In genomic region chr6:167031082-167031709, GRCh38 we compare ENCODE assay signal across 19 cellular contexts. TPM values are rescaled to one million over a fixed set of nuclear protein-coding genes. Genes with fewer than 3 reads are reported as not detected.
A peak's percentile ranks its signal among the peaks of the same experiment; 100 is the strongest.
DNase-seq lines count a peak whose midpoint lies in the region; ATAC-seq, FAIRE-seq and TF ChIP-seq lines count a peak whose summit lies in the region.
"Had no signal": no experiment of that assay in that cellular context is flagged by ENCODE, and none has a peak within 500 bp of the region (broad histone marks: within the 10 kb centered on the region; RNA-seq: fewer than 3 reads in every experiment).

No MANE protein-coding gene starts in this region.

- no peak overlapping the region for H2AFZ ChIP-seq in GM12878 (ENCODE audit: control insufficient read depth, low read depth, low read length)
- H2AFZ ChIP-seq: GM23338 had no signal

- H3K36me3 Mint-ChIP-seq in CD14-positive monocyte, result peaks cover 68 to 75% of the 10 kb centered on the region in 2 donors
- H3K36me3 Mint-ChIP-seq in HFFc6 (ENCODE audit: low read depth), result peaks cover 40% of the 10 kb centered on the region
- H3K36me3 Mint-ChIP-seq in nephron progenitor cell (ENCODE audit: low read depth), result peaks cover 84% of the 10 kb centered on the region
- peaks cover 66% of the 10 kb centered on the region for H3K36me3 Mint-ChIP-seq in type B pancreatic cell

- SMC1A ChIA-PET in GM12878 (lab: Charles Lee; ENCODE audit: uncharacterized antibody, unreplicated experiment), result interaction anchor here (1.3 kb wide), 1 partner anchor 8 kb away, joined by 3 read pairs; no protein-coding TSS in a partner anchor

- no peak; the same call in 2 of the 3 replicates for ATAC-seq in GM12878
- ATAC-seq in GM18909 (IDR thresholded peaks at IDR 0.05; ENCODE audit: poor library complexity, unreplicated experiment), result no peak
- ATAC-seq: GM23338; HepG2; naive thymus-derived CD4-positive, alpha-beta T cell had no signal

- no peak overlapping the region for H3K27ac ChIP-seq in GM12878 (ENCODE audit: control insufficient read depth, insufficient read depth)
- H3K27ac ChIP-seq: lower lobe of right lung had no signal

- no peak overlapping the region for H3K4me3 ChIP-seq in GM12878
- H3K4me3 ChIP-seq: GM23338, lower lobe of right lung had no signal

- no peak overlapping the region for H3K9ac ChIP-seq in GM12878 (ENCODE audit: control insufficient read depth, insufficient read depth, low read length)

- DNase-seq in CD14-positive monocyte (ENCODE audit: low spot score) (no peak), HFFc6 (peak; percentile 22), GM12878 (ENCODE audit: low read depth, low spot score) (no peak), nephron progenitor cell (no peak), GM20000 (ENCODE audit: low spot score) (no peak), type B pancreatic cell (ENCODE audit: extremely low spot score, unreplicated experiment) (no peak), anterior cingulate cortex (lab: John Stamatoyannopoulos, UW) (no peak)
- DNase-seq: activated CD4-positive, alpha-beta memory T cell treated with anti-CD3 and anti-CD28 coated beads for 36 hours; AML-193; DMS53; lower lobe of right lung; naive thymus-derived CD4-positive, alpha-beta T cell; NCI-H1105; NK-92 treated with Interleukin-12 subunit alpha and Interleukin-12 subunit beta, amount 100 ng/mL, for 24 hours; SHP77 treated with DMSO at 0.1 percent for 48 hours had no signal

- H3K4me1 ChIP-seq in GM12878 (ENCODE audit: control insufficient read depth, insufficient read depth, low read length), result no peaks in the 10 kb centered on the region
- H3K4me1 ChIP-seq: lower lobe of right lung had no signal

- TF ChIP-seq RAD21 in GM12878 (IDR thresholded peaks at IDR 0.05; ENCODE audit: insufficient read depth, low read depth, low read length), result no peak

- in situ Hi-C loops in GM12878 (cut with MboI), result no loop called here

- no peaks in the 10 kb centered on the region for H3K27me3 ChIP-seq in GM12878 (replicated peaks in 1 of 2; ENCODE audit: control insufficient read depth in 2 of 2, insufficient read depth in 2 of 2, low read length in 1 of 2)

- 91% methylated on average over 6 of the region's 6 CpGs for WGBS in GM12878 (ENCODE audit: insufficient coverage, insufficient replicate concordance, low lambda C conversion rate, missing lambda C conversion rate)

- TF ChIP-seq POLR2A in GM12878 (IDR thresholded peaks at IDR 0.05; ENCODE audit: low read depth, low read length), result no peak

- no peaks in the 10 kb centered on the region for H3K79me2 ChIP-seq in GM12878 (ENCODE audit: control insufficient read depth, insufficient read depth, low read length)

- no peaks in the 10 kb centered on the region for H4K20me1 ChIP-seq in GM12878 (ENCODE audit: control insufficient read depth, insufficient read depth)

- RAD21 ChIA-PET in GM12878 (lab: Charles Lee; ENCODE audit: unreplicated experiment), result interaction anchor here (1.6 kb wide), 1 partner anchor 11 kb away, joined by 4 read pairs; no protein-coding TSS in a partner anchor

- no peaks in the 10 kb centered on the region for H3K4me1 Mint-ChIP-seq in CD14-positive monocyte
- H3K4me1 Mint-ChIP-seq in HFFc6 (ENCODE audit: low read depth), result peaks cover 17% of the 10 kb centered on the region
- H3K4me1 Mint-ChIP-seq in nephron progenitor cell, result peaks cover 19% of the 10 kb centered on the region
- no peaks in the 10 kb centered on the region for H3K4me1 Mint-ChIP-seq in type B pancreatic cell (ENCODE audit: unreplicated experiment)
- H3K4me1 Mint-ChIP-seq: brain had no signal

- no peaks in the 10 kb centered on the region for H3K9me3 ChIP-seq in GM12878 (replicated peaks; ENCODE audit: control insufficient read depth, insufficient read depth, low read length)
- H3K9me3 ChIP-seq: lower lobe of right lung had no signal

- H3K27me3 Mint-ChIP-seq in CD14-positive monocyte (ENCODE audit: low read depth in 3 of 3), result peaks cover 0 to 2% (median 0%) of the 10 kb centered on the region in 3 donors
- no peaks in the 10 kb centered on the region; the same call in 1 of the 2 replicates for H3K27me3 Mint-ChIP-seq in HFFc6 (ENCODE audit: insufficient read depth)
- H3K27me3 Mint-ChIP-seq in nephron progenitor cell (ENCODE audit: low read depth, poor library complexity), result peaks cover 6% of the 10 kb centered on the region
- no peaks in the 10 kb centered on the region for H3K27me3 Mint-ChIP-seq in type B pancreatic cell
- H3K27me3 Mint-ChIP-seq: activated CD4-positive, alpha-beta memory T cell treated with anti-CD3 and anti-CD28 coated beads for 36 hours; brain; naive thymus-derived CD4-positive, alpha-beta T cell had no signal

- CTCF ChIA-PET in GM12878 (lab: Yijun Ruan, JAX), result no interaction called here

- intact Hi-C loops in CD14-positive monocyte (cut with micrococcal nuclease) (no loop called here), GM12878 (cut with micrococcal nuclease; ENCODE audit: unreplicated experiment) (no loop called here)

- no TSS peak for BruUV-seq in GM12878 (replicated peaks; lab: Mats Ljungman, UMichigan)

- TF ChIP-seq EP300 in GM12878 (IDR thresholded peaks at IDR 0.05; ENCODE audit: borderline replicate concordance in 1 of 2, control insufficient read depth in 1 of 2, low read depth in 2 of 2, low read length in 2 of 2), result no peak

- no peak overlapping the region for H3K4me2 ChIP-seq in GM12878 (ENCODE audit: control insufficient read depth, insufficient read depth)
- H3K4me2 ChIP-seq: GM23338 had no signal

- peak overlapping the region in 5 of 7 donors; percentile 17 to 76 (median 55) for H3K27ac Mint-ChIP-seq in CD14-positive monocyte
- no peak overlapping the region for H3K27ac Mint-ChIP-seq in HFFc6
- peak overlapping the region; percentile 68 for H3K27ac Mint-ChIP-seq in nephron progenitor cell
- no peak overlapping the region for H3K27ac Mint-ChIP-seq in type B pancreatic cell
- H3K27ac Mint-ChIP-seq: activated CD4-positive, alpha-beta memory T cell treated with anti-CD3 and anti-CD28 coated beads for 36 hours; brain; GM23338 had no signal

- POLR2A ChIA-PET in GM12878 (lab: Charles Lee), result interaction anchor here (0.6 kb wide), 1 partner anchor 8 kb away, joined by 3 read pairs; no protein-coding TSS in a partner anchor

- no peaks in the 10 kb centered on the region for H3K9me3 Mint-ChIP-seq in CD14-positive monocyte
- no peaks in the 10 kb centered on the region for H3K9me3 Mint-ChIP-seq in HFFc6
- H3K9me3 Mint-ChIP-seq in nephron progenitor cell, result no peaks in the 10 kb centered on the region
- no peaks in the 10 kb centered on the region for H3K9me3 Mint-ChIP-seq in type B pancreatic cell
- H3K9me3 Mint-ChIP-seq: activated CD4-positive, alpha-beta memory T cell treated with anti-CD3 and anti-CD28 coated beads for 36 hours; brain; GM23338; naive thymus-derived CD4-positive, alpha-beta T cell had no signal

- no peak for FAIRE-seq in GM12878 (lab: Jason Lieb, UNC)
- FAIRE-seq: HepG2 had no signal

- H3K4me3 Mint-ChIP-seq in CD14-positive monocyte (no peak overlapping the region), HFFc6 (no peak overlapping the region; the same call in 1 of the 2 replicates), nephron progenitor cell (no peak overlapping the region), type B pancreatic cell (no peak overlapping the region)
- H3K4me3 Mint-ChIP-seq: activated CD4-positive, alpha-beta memory T cell treated with anti-CD3 and anti-CD28 coated beads for 36 hours; brain; GM23338; naive thymus-derived CD4-positive, alpha-beta T cell had no signal

- H3K36me3 ChIP-seq in GM12878 (ENCODE audit: control insufficient read depth in 2 of 2, insufficient read depth in 2 of 2, low read length in 1 of 2), result peaks cover 15 to 42% of the 10 kb centered on the region in 2 experiments

- TF ChIP-seq CTCF in CD14-positive monocyte (IDR thresholded peaks at IDR 0.05), result no peak
- TF ChIP-seq CTCF in HFFc6 (IDR thresholded peaks at IDR 0.05), result no peak
- TF ChIP-seq CTCF in GM12878 (IDR thresholded peaks at IDR 0.05 in 2 of 3, conservative IDR thresholded peaks at IDR 0.05 in 1 of 3; ENCODE audit: control insufficient read depth in 2 of 3, extremely low read depth in 1 of 3, insufficient read depth in 1 of 3, low read depth in 3 of 3, low read length in 3 of 3), result no peak
- no peak for TF ChIP-seq CTCF in nephron progenitor cell (IDR thresholded peaks at IDR 0.05)
- no peak for TF ChIP-seq CTCF in GM20000 (IDR thresholded peaks at IDR 0.05; ENCODE audit: extremely low read depth, missing control alignments)
- no peak for TF ChIP-seq CTCF in type B pancreatic cell (conservative IDR thresholded peaks at IDR 0.05)

TF ChIP-seq in GM12878, 131 proteins besides CTCF, POLR2A, EP300 and RAD21:
- peak; percentile 32; the same call in 1 of the 2 replicates for TF ChIP-seq JUNB (IDR thresholded peaks at IDR 0.05)
- TF ChIP-seq SMAD5 (IDR thresholded peaks at IDR 0.05; ENCODE audit: low read depth), result no peak
TF ChIP-seq in GM12878: peak in this region for 1.

RNA-seq across cellular contexts. Expression of gene CEP43, which starts 32.0 kb away (rescaled TPM):
- polyA plus RNA-seq in CD14-positive monocyte (1 to 10 TPM; 3.8 to 7.1 TPM), GM12878 (2011; rRNA removed) (49.9 and 77.7 TPM in 2 replicates), GM12878 (2014; fragmentation: Illumina TruSeq; extraction: Trizol) (27.3 and 33.7 TPM in 2 replicates), GM12878 (2014; fragmentation: Nextera tagmentation; extraction: Ambion mirVana) (10 to 100 TPM in 1 of 2 experiments, 1 to 10 TPM in 1; 7.7 to 11.4 TPM), GM12878 (2014; rRNA removed) (23.8 and 23.9 TPM in 2 replicates), GM12878 (2016; fragmentation: Nextera tagmentation; extraction: Ambion mirVana) (10 to 100 TPM; 41.8 to 44.2 TPM)
- total RNA-seq in HFFc6 (2021; fragmentation: NEBNext Ultra II Directional; extraction: Animal tissue kit (Norgen Biotek cat#: 25700)), result 10 to 100 TPM; 16.5 to 24.8 (median 21.0) TPM
- total RNA-seq in GM12878 (2013; cell fraction: nucleolus; rRNA removed), result 100 and 101 TPM in 2 replicates
- total RNA-seq in GM12878 (2014; rRNA removed) (16.3 and 23.1 TPM in 2 replicates), GM12878 (2014; rRNA removed; fragmentation: Illumina TruSeq; extraction: Trizol) (23.4 and 25.4 TPM in 2 replicates), GM12878 (2021) (16.5 and 19.5 TPM in 2 replicates), type B pancreatic cell (ENCODE audit: low replicate concordance) (18.3 and 35.3 TPM in 2 replicates)
- 7.2 TPM for polyA plus RNA-seq in GM12878 (2011; ENCODE audit: low read depth)
- 14.3 and 14.7 TPM in 2 replicates for polyA plus RNA-seq in GM12878 (2011; cell fraction: cytosol; rRNA removed)
- 65.4 and 73.5 TPM in 2 replicates for polyA plus RNA-seq in GM12878 (2011; cell fraction: nucleus; rRNA removed)
- 12.1 and 15.9 TPM in 2 replicates for polyA plus RNA-seq in GM12878 (2012)
- 22.0 and 27.0 TPM in 2 replicates for polyA minus RNA-seq in GM12878 (2011; rRNA and poly(A)+ RNA removed)
- polyA minus RNA-seq in GM12878 (2011; cell fraction: cytosol; rRNA and poly(A)+ RNA removed), result 10.0 and 11.5 TPM in 2 replicates
- polyA minus RNA-seq in GM12878 (2011; cell fraction: nucleus; rRNA and poly(A)+ RNA removed), result 25.6 and 30.8 TPM in 2 replicates

Comparison
In these comparisons a context has a peak if more than half of its experiments do, and no peak if none do; other contexts are left out.
1. H3K27ac Mint-ChIP-seq: peak in CD14-positive monocyte (5 of 7) and nephron progenitor cell (single experiment); none in HFFc6 (single experiment) and type B pancreatic cell (single experiment).